In the genomic region with DNA sequence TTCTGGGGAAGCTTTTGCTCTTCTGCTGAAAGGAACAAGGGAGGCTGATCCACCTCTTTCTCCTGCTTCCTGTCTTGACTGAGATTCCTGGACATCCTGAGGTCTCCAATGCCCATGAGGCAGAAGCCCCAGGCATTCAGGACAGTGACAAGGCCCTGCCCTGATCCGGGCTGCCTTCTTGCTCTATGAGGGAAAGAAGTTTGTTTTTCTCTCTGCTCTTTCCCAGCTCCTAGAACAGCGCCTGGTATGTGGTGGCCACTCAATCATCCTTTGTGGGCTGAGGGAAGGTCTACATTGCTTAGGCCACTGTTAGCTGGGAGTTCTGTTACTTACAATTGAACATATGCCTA, we compare ENCODE assay signal across 24 cellular contexts. TPM values are rescaled to one million over a fixed set of nuclear protein-coding genes. Genes with fewer than 3 reads are reported as not detected.
"Had no signal": no experiment of that assay in that cellular context is flagged by ENCODE, and none has a peak within 500 bp of the region (broad histone marks: within the 10 kb centered on the region; RNA-seq: fewer than 3 reads in every experiment).

No MANE protein-coding gene starts in this region.

- H3K4me3 ChIP-seq: left ventricle myocardium inferior, lung, mucosa of descending colon, ovary, right atrium auricular region, spleen, suprapubic skin, thoracic aorta, tibial artery, uterus had no signal

- H3K27ac ChIP-seq: left ventricle myocardium inferior, ovary, right atrium auricular region, spleen, suprapubic skin, thoracic aorta, tibial artery, uterus had no signal

- DNase-seq: hypothalamus; immature natural killer cell; left ventricle myocardium inferior; midbrain; mucosa of descending colon; naive thymus-derived CD4-positive, alpha-beta T cell; ovary; small intestine; spleen; stimulated activated CD4-positive, alpha-beta T cell treated with anti-CD3 and anti-CD28 coated beads, Interleukin-4, amount 100 ng/mL, for 24 hours; stimulated activated naive CD4-positive, alpha-beta T cell; tibial artery; uterus had no signal

- FAIRE-seq: islet of Langerhans, small intestine had no signal

- H3K4me1 ChIP-seq: left ventricle myocardium inferior, right atrium auricular region, spleen, suprapubic skin, tibial artery, uterus had no signal

- H3K9me3 ChIP-seq: mucosa of descending colon, ovary, right atrium auricular region, suprapubic skin, thoracic aorta, tibial artery, uterus had no signal

- H3K36me3 ChIP-seq: left ventricle myocardium inferior, ovary, right atrium auricular region, spleen, suprapubic skin, thoracic aorta, tibial artery, uterus had no signal

- H3K27me3 ChIP-seq: ovary, right atrium auricular region, suprapubic skin, tibial artery, uterus had no signal

- ATAC-seq: naive thymus-derived CD4-positive, alpha-beta T cell; natural killer cell treated with Interleukin-12 subunit alpha and Interleukin-12 subunit beta and Interleukin-15 and Interleukin-18, amount 100 ng/mL, for 72 hours; sciatic nerve; stimulated activated effector memory CD8-positive, alpha-beta T cell treated with anti-CD3 and anti-CD28 coated beads, Interleukin-12 subunit alpha, Interleukin-12 subunit beta, amount 100 ng/mL, for 72 hours had no signal

RNA-seq across cellular contexts. Expression of gene NOX5, which starts 52.1 kb away (rescaled TPM):
- total RNA-seq: left ventricle myocardium inferior; natural killer cell treated with Interleukin-12 subunit alpha and Interleukin-12 subunit beta and Interleukin-15 and Interleukin-18, amount 100 ng/mL, for 72 hours; progenitor cell of endocrine pancreas; pulmonary artery endothelial cell had no signal
- polyA plus RNA-seq: naive thymus-derived CD4-positive, alpha-beta T cell; neural cell had no signal
